21 cellular contexts compared by ENCODE assay signal in the genomic region with DNA sequence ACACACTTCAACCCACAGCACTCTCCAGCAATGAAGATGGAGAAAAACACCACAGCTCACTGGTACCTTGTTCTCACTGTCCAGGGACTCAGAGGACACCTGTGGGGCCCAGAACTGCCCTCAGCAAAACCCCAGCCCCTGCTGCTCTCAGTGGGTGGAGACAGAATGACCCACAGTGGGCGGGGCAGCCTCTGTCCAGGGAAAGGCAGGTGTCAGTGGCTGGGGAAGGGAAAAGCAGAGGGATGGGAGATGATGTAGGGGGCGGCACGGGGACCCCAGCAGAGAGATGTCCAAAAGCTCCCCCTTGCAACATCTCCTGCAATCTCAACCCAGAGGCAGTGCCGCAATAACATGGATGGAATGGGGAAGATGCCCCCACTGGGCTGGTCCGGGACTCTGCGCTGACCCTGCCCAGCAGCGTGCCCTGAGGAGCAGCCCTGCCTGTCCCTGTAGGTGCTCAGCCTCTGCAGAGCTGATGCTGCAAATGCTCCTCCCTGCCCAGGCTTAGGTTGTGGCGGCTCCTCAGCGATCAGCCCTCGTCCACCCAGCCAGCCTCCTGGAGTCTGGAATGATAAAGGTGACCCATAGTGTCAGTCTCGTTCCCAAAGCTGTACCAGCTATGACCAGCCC.
"Had no signal": no experiment of that assay in that cellular context is flagged by ENCODE, and none has a peak within 500 bp of the region (broad histone marks: within the 10 kb centered on the region; RNA-seq: fewer than 3 reads in every experiment).

No MANE protein-coding gene starts in this region.

- H3K27ac ChIP-seq: adrenal gland, esophagus muscularis mucosa, ovary, tibial artery, VCaP had no signal

- H3K9me3 ChIP-seq: adrenal gland, esophagus muscularis mucosa, mucosa of descending colon, ovary, tibial artery had no signal

- ATAC-seq: activated T-cell treated with anti-CD3 and anti-CD28 coated beads, Interleukin-2, amount 50 U/mL, for 72 hours; left lobe of liver; mucosa of descending colon had no signal

- H3K36me3 ChIP-seq: adrenal gland, ovary, tibial artery had no signal

- H3K27me3 ChIP-seq: adrenal gland, esophagus muscularis mucosa, ovary, tibial artery had no signal

- DNase-seq: activated CD4-positive, alpha-beta T cell treated with anti-CD3 and anti-CD28 coated beads for 1 hour; activated effector memory CD4-positive, alpha-beta T cell treated with anti-CD3 and anti-CD28 coated beads, Interleukin-2, amount 50 U/mL, for 16 hours; activated T-cell treated with anti-CD3 and anti-CD28 coated beads, Interleukin-2, amount 50 U/mL, for 72 hours; adrenal gland; dermis blood vessel endothelial cell; effector memory CD4-positive, alpha-beta T cell; hippocampal formation; mesenchymal stem cell; naive B cell; stimulated activated CD4-positive, alpha-beta T cell treated with anti-CD3 and anti-CD28 coated beads, Interleukin-2, amount 100 ng/mL, for 24 hours; stimulated activated naive CD4-positive, alpha-beta T cell treated with Interleukin-2 at 50 U/mL for 16 hours; SW 1271; T-helper 2 cell; tibial artery had no signal

- H3K27me3 Mint-ChIP-seq: activated naive CD4-positive, alpha-beta T cell treated with anti-CD3 and anti-CD28 coated beads, Interleukin-2, amount 50 U/mL, for 24 hours had no signal

- H3K4me1 Mint-ChIP-seq: activated naive CD4-positive, alpha-beta T cell treated with anti-CD3 and anti-CD28 coated beads, Interleukin-2, amount 50 U/mL, for 24 hours had no signal

- H3K4me3 Mint-ChIP-seq: activated naive CD4-positive, alpha-beta T cell treated with anti-CD3 and anti-CD28 coated beads, Interleukin-2, amount 50 U/mL, for 24 hours; activated T-cell treated with anti-CD3 and anti-CD28 coated beads, Interleukin-2, amount 50 U/mL, for 72 hours; naive B cell; neural crest cell had no signal

- H3K36me3 Mint-ChIP-seq: activated naive CD4-positive, alpha-beta T cell treated with anti-CD3 and anti-CD28 coated beads, Interleukin-2, amount 50 U/mL, for 24 hours; naive B cell had no signal

- H3K4me3 ChIP-seq: adrenal gland, esophagus muscularis mucosa, mucosa of descending colon, ovary, tibial artery had no signal

- H3K9me3 Mint-ChIP-seq: activated naive CD4-positive, alpha-beta T cell treated with anti-CD3 and anti-CD28 coated beads, Interleukin-2, amount 50 U/mL, for 24 hours; activated T-cell treated with anti-CD3 and anti-CD28 coated beads, Interleukin-2, amount 50 U/mL, for 72 hours; naive B cell; neural crest cell had no signal

- H3K27ac Mint-ChIP-seq: activated naive CD4-positive, alpha-beta T cell treated with anti-CD3 and anti-CD28 coated beads, Interleukin-2, amount 50 U/mL, for 24 hours; activated T-cell treated with anti-CD3 and anti-CD28 coated beads, Interleukin-2, amount 50 U/mL, for 72 hours had no signal
